Comparison of ENCODE assay signal across 1 cellular context in genomic region chr2:127575185-127575765, GRCh38.
TF ChIP-seq lines count a peak whose summit lies in the region.

No MANE protein-coding gene starts in this region.

TF ChIP-seq in GM12878, 131 proteins besides CTCF, POLR2A, EP300 and RAD21 (continued from another document):
- TF ChIP-seq ZBTB33 (IDR thresholded peaks at IDR 0.05): no peak
- TF ChIP-seq MEF2B (IDR thresholded peaks at IDR 0.05; ENCODE audit: partially characterized antibody, poor library complexity, severe bottlenecking): peak; percentile 43
- no peak for TF ChIP-seq E2F8 (IDR thresholded peaks at IDR 0.05; ENCODE audit: low read depth, partially characterized antibody)
- peak; percentile 22; the same call in 1 of the 2 replicates for TF ChIP-seq RUNX3 (IDR thresholded peaks at IDR 0.05; ENCODE audit: low read length)
- TF ChIP-seq PAX8 (IDR thresholded peaks at IDR 0.05): no peak
- no peak for TF ChIP-seq EZH2 (IDR thresholded peaks at IDR 0.05; ENCODE audit: borderline replicate concordance, control insufficient read depth, low read depth, low read length)
TF ChIP-seq in GM12878: peak in this region for 5.
